Comparison of ENCODE assay signal across 1 cellular context in genomic region chr2:26970244-26970927, GRCh38.
TF ChIP-seq lines count a peak whose summit lies in the region.

Gene MAPRE3 (plus strand): TSS chr2:26970637. CDS start chr2:27022219, 51,582 bp downstream.

TF ChIP-seq in HepG2, 621 proteins besides CTCF, POLR2A, EP300 and RAD21 (continued from another document and continues in another):
- TF ChIP-seq AHDC1 (CRISPR knock-in tag; IDR thresholded peaks at IDR 0.05; ENCODE audit: borderline replicate concordance) (no peak), RFXAP (CRISPR knock-in tag; IDR thresholded peaks at IDR 0.05; ENCODE audit: borderline replicate concordance) (peak; percentile 31; the same call in 1 of the 2 replicates), MXI1 (IDR thresholded peaks at IDR 0.05; ENCODE audit: borderline replicate concordance, low read depth, low read length) (peak; percentile 75; the same call in 2 of the 3 replicates), ZBTB10 (CRISPR knock-in tag; IDR thresholded peaks at IDR 0.05; ENCODE audit: borderline replicate concordance) (no peak), KIAA2018 (CRISPR knock-in tag; IDR thresholded peaks at IDR 0.05; ENCODE audit: borderline replicate concordance) (no peak), PATZ1 (CRISPR knock-in tag; IDR thresholded peaks at IDR 0.05) (peak; percentile 79), ZNF333 (CRISPR knock-in tag; IDR thresholded peaks at IDR 0.05; ENCODE audit: borderline replicate concordance) (no peak), ZNF777 (CRISPR knock-in tag; IDR thresholded peaks at IDR 0.05) (peak; percentile 57), ZNF740 (CRISPR knock-in tag; IDR thresholded peaks at IDR 0.05) (no peak), FOSL2 (CRISPR knock-in tag; IDR thresholded peaks at IDR 0.05) (peak; percentile 43), ZSCAN21 (CRISPR knock-in tag; IDR thresholded peaks at IDR 0.05; ENCODE audit: borderline replicate concordance) (peak; percentile 42; the same call in 1 of the 2 replicates), LBX2 (CRISPR knock-in tag; IDR thresholded peaks at IDR 0.05; ENCODE audit: borderline replicate concordance) (no peak), CCAR2 (optimal IDR thresholded peaks at IDR 0.05; ENCODE audit: low read depth, low read length) (no peak), NR2C2 (CRISPR knock-in tag; IDR thresholded peaks at IDR 0.05; ENCODE audit: borderline replicate concordance) (no peak), ZBTB21 (CRISPR knock-in tag; IDR thresholded peaks at IDR 0.05) (no peak), ZNF709 (CRISPR knock-in tag; IDR thresholded peaks at IDR 0.05) (0 out of 2 replicates have a peak, but pooled peaks have one; percentile 56), RNF2 (conservative IDR thresholded peaks at IDR 0.05; ENCODE audit: low read depth) (peak; percentile 20; the same call in 1 of the 2 replicates), ZHX2 (IDR thresholded peaks at IDR 0.05; ENCODE audit: low read depth) (no peak), ZHX2 (CRISPR knock-in tag; IDR thresholded peaks at IDR 0.05; ENCODE audit: borderline replicate concordance) (no peak), MTA3 (CRISPR knock-in tag; IDR thresholded peaks at IDR 0.05) (no peak), SMAD3 (CRISPR knock-in tag; IDR thresholded peaks at IDR 0.05) (no peak), ZNF790 (CRISPR knock-in tag; IDR thresholded peaks at IDR 0.05; ENCODE audit: borderline replicate concordance) (no peak), ZBTB20 (CRISPR knock-in tag; IDR thresholded peaks at IDR 0.05; ENCODE audit: borderline replicate concordance, low read depth) (0 out of 2 replicates have a peak, but pooled peaks have one; percentile 40), CENPBD1 (CRISPR knock-in tag; IDR thresholded peaks at IDR 0.05; ENCODE audit: borderline replicate concordance, low read depth) (no peak)
